10 cellular contexts compared by ENCODE assay signal in the genomic region with DNA sequence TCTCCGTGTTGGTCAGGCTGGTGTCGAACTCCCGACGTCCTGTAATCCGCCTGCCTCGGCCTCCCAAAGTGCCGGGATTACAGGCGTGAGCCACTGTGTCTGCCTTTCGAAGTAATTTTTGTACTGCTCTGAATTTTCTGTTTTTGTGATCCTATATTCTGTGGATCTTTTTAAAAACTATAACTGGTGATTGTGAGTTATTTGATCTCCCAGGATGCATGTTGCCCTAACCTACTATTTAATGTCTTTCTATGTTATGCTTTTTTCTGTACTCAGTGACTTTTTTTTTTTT. TPM values are rescaled to one million over a fixed set of nuclear protein-coding genes. Genes with fewer than 3 reads are reported as not detected.
DNase-seq lines count a peak whose midpoint lies in the region; ATAC-seq, FAIRE-seq and TF ChIP-seq lines count a peak whose summit lies in the region.
"Had no signal": no experiment of that assay in that cellular context is flagged by ENCODE, and none has a peak within 500 bp of the region (broad histone marks: within the 10 kb centered on the region; RNA-seq: fewer than 3 reads in every experiment).

No MANE protein-coding gene starts in this region.

- BruUV-seq in HepG2 (replicated peaks; lab: Mats Ljungman, UMichigan): no TSS peak

- CTCF ChIA-PET in HepG2 (lab: Yijun Ruan, JAX; ENCODE audit: low intra/inter-chr PET ratio, low total read pairs): no interaction called here

- H3K4me3 ChIP-seq in HepG2 (replicated peaks in 1 of 3; ENCODE audit: insufficient read depth in 1 of 3, low read depth in 2 of 3, low read length in 3 of 3) (peak overlapping the region; percentile 88 to 99 (median 94)), right lobe of liver (no peak overlapping the region), hepatocyte (no peak overlapping the region), coronary artery (no peak overlapping the region)

- TF ChIP-seq EP300 in HepG2 (IDR thresholded peaks at IDR 0.05; ENCODE audit: low read depth in 2 of 2, low read length in 2 of 2) (no peak), HepG2 (CRISPR knock-in tag; IDR thresholded peaks at IDR 0.05; ENCODE audit: borderline replicate concordance) (no peak)

- POLR2A ChIA-PET in HepG2 (lab: Yijun Ruan, JAX): interaction anchor here (1.9 kb wide), 1 partner anchor 17 kb away, joined by 6 read pairs; no protein-coding TSS in a partner anchor

- H3K79me2 ChIP-seq in HepG2 (ENCODE audit: insufficient read depth, low read length) (peaks cover 94% of the 10 kb centered on the region), hepatocyte (peaks cover 89% of the 10 kb centered on the region)

- no peak for TF ChIP-seq RAD21 in HepG2 (CRISPR knock-in tag; IDR thresholded peaks at IDR 0.05)

- in situ Hi-C loops in HepG2 (cut with HindIII; ENCODE audit: extremely low pct_ligation_motif_present, low pct_unique_long_range_greater_than_20kb): loop anchor here (5.0 kb wide), 1 partner anchor 94 kb away; a partner anchor contains a TSS

- DNase-seq in HepG2 (ENCODE audit: low spot score): no peak
- no peak for DNase-seq in right lobe of liver
- no peak for DNase-seq in hepatocyte (ENCODE audit: low spot score)
- no peak for DNase-seq in NCI-H2196 treated with DMSO at 0.1 percent for 48 hours (lab: John Stamatoyannopoulos, UW; ENCODE audit: unreplicated experiment)
- no peak for DNase-seq in OCI-M1 (lab: John Stamatoyannopoulos, UW)
- no peak for DNase-seq in activated gamma-delta T cell treated with Interleukin-2 at 50 U/mL for 16 hours
- DNase-seq in coronary artery (ENCODE audit: low spot score): no peak
- DNase-seq: activated CD4-positive, alpha-beta memory T cell treated with anti-CD3 and anti-CD28 coated beads, Interleukin-2, amount 10 ng/mL, durations not matched to agents 7 days and 5 days; psoas muscle had no signal

- ATAC-seq in HepG2 (no peak), right lobe of liver (no peak)
- ATAC-seq: psoas muscle had no signal

- 6% methylated on average over 9 of the region's 9 CpGs for WGBS in HepG2 (ENCODE audit: low lambda C conversion rate)
- 100% methylated on average over 6 of the region's 9 CpGs for WGBS in right lobe of liver (ENCODE audit: insufficient coverage, low coverage, low lambda C conversion rate, missing lambda C conversion rate)
- 90% methylated on average over 9 of the region's 9 CpGs for WGBS in hepatocyte (ENCODE audit: low lambda C conversion rate, missing lambda C conversion rate)

- H2AFZ ChIP-seq in HepG2 (ENCODE audit: low read length) (no peak overlapping the region), hepatocyte (no peak overlapping the region)

- peaks cover 2 to 8% of the 10 kb centered on the region in 2 experiments; a peak in 4 of 5 replicates for H3K36me3 ChIP-seq in HepG2 (replicated peaks in 1 of 2; ENCODE audit: control insufficient read depth in 1 of 2, insufficient read depth in 2 of 2, low read length in 2 of 2)
- H3K36me3 ChIP-seq in right lobe of liver: no peaks in the 10 kb centered on the region
- H3K36me3 ChIP-seq in hepatocyte (replicated peaks; ENCODE audit: insufficient read depth, low read depth): no peaks in the 10 kb centered on the region

- H3K4me2 ChIP-seq in HepG2 (ENCODE audit: low read depth, low read length) (peak overlapping the region; percentile 76), hepatocyte (peak overlapping the region; percentile 93)

- no peak for FAIRE-seq in HepG2 (lab: Jason Lieb, UNC)

- H3K27me3 ChIP-seq in HepG2 (ENCODE audit: control insufficient read depth in 1 of 2, insufficient read depth in 2 of 2, low read length in 2 of 2): no peaks in the 10 kb centered on the region; a peak in 2 of 5 replicates
- no peaks in the 10 kb centered on the region for H3K27me3 ChIP-seq in right lobe of liver
- H3K27me3 ChIP-seq in hepatocyte: no peaks in the 10 kb centered on the region

- intact Hi-C loops in HepG2 (cut with micrococcal nuclease; ENCODE audit: unreplicated experiment): loop anchor here (1.0 to 5.0 kb wide), 3 partner anchors 54 to 109 kb away; a partner anchor contains a TSS
- intact Hi-C loops in right lobe of liver (cut with DNase I): no loop called here

- H3K27ac ChIP-seq in HepG2 (ENCODE audit: extremely low read length, insufficient read depth, low read length) (peak overlapping the region; percentile 82), right lobe of liver (no peak overlapping the region), VCaP (peak overlapping the region; percentile 86), hepatocyte (peak overlapping the region; percentile 92), coronary artery (no peak overlapping the region)

- peak overlapping the region; percentile 93 for H3K9ac ChIP-seq in HepG2 (ENCODE audit: insufficient read depth, low read depth, low read length)

- TF ChIP-seq CTCF in HepG2 (CRISPR knock-in tag; IDR thresholded peaks at IDR 0.05) (no peak), right lobe of liver (IDR thresholded peaks at IDR 0.05) (no peak), VCaP (conservative IDR thresholded peaks at IDR 0.05) (no peak), hepatocyte (IDR thresholded peaks at IDR 0.05; ENCODE audit: poor library complexity) (no peak), coronary artery (IDR thresholded peaks at IDR 0.05) (no peak)

- H4K20me1 ChIP-seq in HepG2 (ENCODE audit: insufficient read depth, low read length): peaks cover 24% of the 10 kb centered on the region
- peaks cover 55% of the 10 kb centered on the region for H4K20me1 ChIP-seq in hepatocyte (ENCODE audit: insufficient read depth, poor library complexity, severe bottlenecking)

- H3K9me2 ChIP-seq in hepatocyte (replicated peaks; ENCODE audit: insufficient read depth): no peaks in the 10 kb centered on the region

- H3K4me1 ChIP-seq in HepG2 (ENCODE audit: insufficient read depth, low read length) (peaks cover 64% of the 10 kb centered on the region), right lobe of liver (peaks cover 0 to 37% (median 3%) of the 10 kb centered on the region in 4 donors), hepatocyte (ENCODE audit: insufficient read depth) (peaks cover 41% of the 10 kb centered on the region)

- no peaks in the 10 kb centered on the region for H3K9me3 ChIP-seq in HepG2 (ENCODE audit: low read length)
- H3K9me3 ChIP-seq in right lobe of liver: no peaks in the 10 kb centered on the region
- no peaks in the 10 kb centered on the region for H3K9me3 ChIP-seq in hepatocyte (ENCODE audit: low read depth)
- H3K9me3 ChIP-seq: psoas muscle had no signal

- no peak for TF ChIP-seq POLR2A in HepG2 (IDR thresholded peaks at IDR 0.05; ENCODE audit: insufficient read depth in 1 of 2, low read depth in 2 of 2, low read length in 2 of 2)
- no peak for TF ChIP-seq POLR2A in right lobe of liver (IDR thresholded peaks at IDR 0.05)

RNA-seq across cellular contexts. Expression of a gene that starts 2.5 kb away (rescaled TPM):
- total RNA-seq in HepG2 (2016; rRNA removed; fragmentation: Illumina TruSeq; extraction: Trizol): 51.7 and 53.4 TPM in 2 replicates
- 19.0 and 20.1 TPM in 2 replicates for total RNA-seq in HepG2 (2016; cell fraction: cytosol; rRNA removed; fragmentation: Illumina TruSeq; extraction: Trizol; ENCODE audit: low read depth)
- total RNA-seq in HepG2 (2016; cell fraction: insoluble cytoplasmic fraction; rRNA removed; fragmentation: Illumina TruSeq; extraction: Trizol): 53.8 and 54.3 TPM in 2 replicates
- 36.2 and 36.7 TPM in 2 replicates for total RNA-seq in HepG2 (2016; cell fraction: membrane; rRNA removed; fragmentation: Illumina TruSeq; extraction: Trizol)
- 57.5 and 60.4 TPM in 2 replicates for total RNA-seq in HepG2 (2016; cell fraction: nucleus; rRNA removed; fragmentation: Illumina TruSeq; extraction: Trizol)
- polyA plus RNA-seq in HepG2 (2011; rRNA removed): 47.9 and 61.0 TPM in 2 replicates
- polyA plus RNA-seq in HepG2 (2011; cell fraction: cytosol; rRNA removed): 26.9 and 41.0 TPM in 2 replicates
- polyA plus RNA-seq in HepG2 (2011; cell fraction: nucleus; rRNA removed): 39.4 and 42.0 TPM in 2 replicates
- 27.1 and 34.3 TPM in 2 replicates for polyA plus RNA-seq in HepG2 (2012)
- polyA plus RNA-seq in HepG2 (2016; cell fraction: cytosol; fragmentation: Illumina TruSeq; extraction: Trizol; ENCODE audit: low read depth): 3.4 and 3.7 TPM in 2 replicates
- 43.2 and 52.1 TPM in 2 replicates for polyA plus RNA-seq in HepG2 (2016; cell fraction: insoluble cytoplasmic fraction; fragmentation: Illumina TruSeq; extraction: Trizol; ENCODE audit: low read depth)
- polyA plus RNA-seq in HepG2 (2016; cell fraction: membrane; fragmentation: Illumina TruSeq; extraction: Trizol; ENCODE audit: low read depth): 13.3 and 17.1 TPM in 2 replicates
- 51.5 and 57.9 TPM in 2 replicates for polyA plus RNA-seq in HepG2 (2016; cell fraction: nucleus; fragmentation: Illumina TruSeq; extraction: Trizol; ENCODE audit: insufficient read depth, low read depth)
- 45.2 and 96.4 TPM in 2 replicates for polyA minus RNA-seq in HepG2 (2011; rRNA and poly(A)+ RNA removed; ENCODE audit: low replicate concordance)
- 68.9 and 72.7 TPM in 2 replicates for polyA minus RNA-seq in HepG2 (2011; cell fraction: cytosol; rRNA and poly(A)+ RNA removed)
- 128 and 149 TPM in 2 replicates for polyA minus RNA-seq in HepG2 (2011; cell fraction: nucleus; rRNA and poly(A)+ RNA removed)
- 10 to 100 TPM; 18.0 to 26.1 (median 22.9) TPM for total RNA-seq in right lobe of liver
- total RNA-seq in hepatocyte: 52.7 and 57.5 TPM in 2 replicates
- 42.3 and 52.7 TPM in 2 replicates for polyA plus RNA-seq in hepatocyte

RNA-seq across cellular contexts. Expression of a gene that starts 2.8 kb away (rescaled TPM):
- 99.8 and 104 TPM in 2 replicates for total RNA-seq in HepG2 (2016; rRNA removed; fragmentation: Illumina TruSeq; extraction: Trizol)
- 81.0 and 93.2 TPM in 2 replicates for total RNA-seq in HepG2 (2016; cell fraction: cytosol; rRNA removed; fragmentation: Illumina TruSeq; extraction: Trizol; ENCODE audit: low read depth)
- 98.8 and 104 TPM in 2 replicates for total RNA-seq in HepG2 (2016; cell fraction: insoluble cytoplasmic fraction; rRNA removed; fragmentation: Illumina TruSeq; extraction: Trizol)
- total RNA-seq in HepG2 (2016; cell fraction: membrane; rRNA removed; fragmentation: Illumina TruSeq; extraction: Trizol): 49.2 and 54.2 TPM in 2 replicates
- total RNA-seq in HepG2 (2016; cell fraction: nucleus; rRNA removed; fragmentation: Illumina TruSeq; extraction: Trizol): 61.4 and 77.1 TPM in 2 replicates
- 90.8 and 99.8 TPM in 2 replicates for polyA plus RNA-seq in HepG2 (2011; rRNA removed)
- polyA plus RNA-seq in HepG2 (2011; cell fraction: cytosol; rRNA removed): 45.8 and 51.2 TPM in 2 replicates
- polyA plus RNA-seq in HepG2 (2011; cell fraction: nucleus; rRNA removed): 207 and 252 TPM in 2 replicates
- polyA plus RNA-seq in HepG2 (2012): 46.9 and 63.7 TPM in 2 replicates
- polyA plus RNA-seq in HepG2 (2016; cell fraction: cytosol; fragmentation: Illumina TruSeq; extraction: Trizol; ENCODE audit: low read depth): 14.9 and 16.8 TPM in 2 replicates
- polyA plus RNA-seq in HepG2 (2016; cell fraction: insoluble cytoplasmic fraction; fragmentation: Illumina TruSeq; extraction: Trizol; ENCODE audit: low read depth): 128 and 134 TPM in 2 replicates
- 28.8 and 29.0 TPM in 2 replicates for polyA plus RNA-seq in HepG2 (2016; cell fraction: membrane; fragmentation: Illumina TruSeq; extraction: Trizol; ENCODE audit: low read depth)
- 203 and 213 TPM in 2 replicates for polyA plus RNA-seq in HepG2 (2016; cell fraction: nucleus; fragmentation: Illumina TruSeq; extraction: Trizol; ENCODE audit: insufficient read depth, low read depth)
- 61.9 and 154 TPM in 2 replicates for polyA minus RNA-seq in HepG2 (2011; rRNA and poly(A)+ RNA removed; ENCODE audit: low replicate concordance)
- 17.3 and 23.9 TPM in 2 replicates for polyA minus RNA-seq in HepG2 (2011; cell fraction: cytosol; rRNA and poly(A)+ RNA removed)
- polyA minus RNA-seq in HepG2 (2011; cell fraction: nucleus; rRNA and poly(A)+ RNA removed): 71.4 and 71.5 TPM in 2 replicates
- total RNA-seq in right lobe of liver: 10 to 100 TPM; 26.2 to 61.8 (median 34.5) TPM
- 73.2 and 79.7 TPM in 2 replicates for total RNA-seq in hepatocyte
- 62.6 and 64.2 TPM in 2 replicates for polyA plus RNA-seq in hepatocyte

RNA-seq across cellular contexts. Expression of a gene that starts 56.4 kb away (rescaled TPM):
- total RNA-seq in HepG2 (2016; rRNA removed; fragmentation: Illumina TruSeq; extraction: Trizol): 67.6 and 97.1 TPM in 2 replicates
- 43.5 and 44.1 TPM in 2 replicates for total RNA-seq in HepG2 (2016; cell fraction: cytosol; rRNA removed; fragmentation: Illumina TruSeq; extraction: Trizol; ENCODE audit: low read depth)
- 66.0 and 92.7 TPM in 2 replicates for total RNA-seq in HepG2 (2016; cell fraction: insoluble cytoplasmic fraction; rRNA removed; fragmentation: Illumina TruSeq; extraction: Trizol)
- 109 and 111 TPM in 2 replicates for total RNA-seq in HepG2 (2016; cell fraction: membrane; rRNA removed; fragmentation: Illumina TruSeq; extraction: Trizol)
- 24.1 and 29.7 TPM in 2 replicates for total RNA-seq in HepG2 (2016; cell fraction: nucleus; rRNA removed; fragmentation: Illumina TruSeq; extraction: Trizol)
- 50.8 and 64.3 TPM in 2 replicates for polyA plus RNA-seq in HepG2 (2011; rRNA removed)
- 39.2 and 54.5 TPM in 2 replicates for polyA plus RNA-seq in HepG2 (2011; cell fraction: cytosol; rRNA removed)
- 13.9 and 16.0 TPM in 2 replicates for polyA plus RNA-seq in HepG2 (2011; cell fraction: nucleus; rRNA removed)
- 30.2 and 34.8 TPM in 2 replicates for polyA plus RNA-seq in HepG2 (2012)
- 58.2 and 66.9 TPM in 2 replicates for polyA plus RNA-seq in HepG2 (2016; cell fraction: cytosol; fragmentation: Illumina TruSeq; extraction: Trizol; ENCODE audit: low read depth)
- 110 and 111 TPM in 2 replicates for polyA plus RNA-seq in HepG2 (2016; cell fraction: insoluble cytoplasmic fraction; fragmentation: Illumina TruSeq; extraction: Trizol; ENCODE audit: low read depth)
- 110 and 116 TPM in 2 replicates for polyA plus RNA-seq in HepG2 (2016; cell fraction: membrane; fragmentation: Illumina TruSeq; extraction: Trizol; ENCODE audit: low read depth)
- 41.6 and 42.0 TPM in 2 replicates for polyA plus RNA-seq in HepG2 (2016; cell fraction: nucleus; fragmentation: Illumina TruSeq; extraction: Trizol; ENCODE audit: insufficient read depth, low read depth)
- polyA minus RNA-seq in HepG2 (2011; rRNA and poly(A)+ RNA removed; ENCODE audit: low replicate concordance): 31.4 and 38.5 TPM in 2 replicates
- 29.3 and 33.2 TPM in 2 replicates for polyA minus RNA-seq in HepG2 (2011; cell fraction: cytosol; rRNA and poly(A)+ RNA removed)
- polyA minus RNA-seq in HepG2 (2011; cell fraction: nucleus; rRNA and poly(A)+ RNA removed): 14.2 and 21.6 TPM in 2 replicates
- total RNA-seq in right lobe of liver: 10 to 100 TPM; 19.3 to 26.8 (median 22.0) TPM
- 92.6 and 105 TPM in 2 replicates for total RNA-seq in hepatocyte
- polyA plus RNA-seq in hepatocyte: 102 and 104 TPM in 2 replicates

Comparison
In these comparisons a context has a peak if more than half of its experiments do, and no peak if none do; other contexts are left out.
1. H3K27ac ChIP-seq: peak in HepG2 (single experiment), VCaP (single experiment) and hepatocyte (single experiment); none in right lobe of liver (0 of 3) and coronary artery (0 of 2).
2. H3K4me3 ChIP-seq: peak in HepG2 (3 of 3); none in right lobe of liver (0 of 3), hepatocyte (single experiment) and coronary artery (single experiment).